ENCODE assay signal across 19 cellular contexts in the genomic region with DNA sequence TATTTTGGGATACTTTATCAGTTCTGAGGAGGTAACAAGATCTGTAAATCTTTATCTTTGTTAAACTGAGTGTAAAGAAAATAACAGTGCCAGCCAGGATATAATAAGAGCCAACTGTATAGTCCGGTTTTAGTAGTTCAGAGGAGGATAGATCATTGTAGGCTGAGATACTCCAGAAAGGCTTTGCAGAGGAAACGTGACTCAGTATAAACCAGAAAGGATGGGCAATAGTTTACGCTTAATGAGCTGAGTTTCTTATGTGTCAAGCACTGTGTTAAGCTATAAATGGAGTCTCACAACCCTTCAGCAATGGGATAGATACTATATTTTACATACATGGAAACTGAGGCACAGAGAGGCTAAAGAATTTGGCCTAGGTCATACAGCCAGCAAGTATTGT. TPM values are rescaled to one million over a fixed set of nuclear protein-coding genes. Genes with fewer than 3 reads are reported as not detected.
DNase-seq lines count a peak whose midpoint lies in the region; ATAC-seq and TF ChIP-seq lines count a peak whose summit lies in the region.
"Had no signal": no experiment of that assay in that cellular context is flagged by ENCODE, and none has a peak within 500 bp of the region (broad histone marks: within the 10 kb centered on the region; RNA-seq: fewer than 3 reads in every experiment).

No MANE protein-coding gene starts in this region.

- intact Hi-C loops in CD4-positive, alpha-beta T cell (cut with DNase I, micrococcal nuclease), result loop anchor here (5.0 to 10.0 kb wide), 2 partner anchors 175 to 232 kb away; a partner anchor contains a TSS
- intact Hi-C loops in Panc1 (cut with micrococcal nuclease; ENCODE audit: unreplicated experiment), result no loop called here
- intact Hi-C loops in prostate gland (cut with DNase I), result no loop called here
- intact Hi-C loops in esophagus squamous epithelium (cut with DNase I), result no loop called here

- H2AFZ ChIP-seq in ACC112 (ENCODE audit: low read length, unreplicated experiment), result no peak overlapping the region
- H2AFZ ChIP-seq: parathyroid adenoma, PC-9 had no signal

- TSS peak; percentile 49 for BruUV-seq in Panc1 (replicated peaks; lab: Mats Ljungman, UMichigan)

- peaks cover 36% of the 10 kb centered on the region for H3K79me2 ChIP-seq in ACC112 (ENCODE audit: control insufficient read depth, insufficient read depth, low read length, unreplicated experiment)

- H3K4me3 ChIP-seq in ACC112 (ENCODE audit: low read depth, low read length), result peak overlapping the region; percentile 23; the same call in 1 of the 2 replicates
- no peak overlapping the region for H3K4me3 ChIP-seq in Panc1 (ENCODE audit: low read depth in 2 of 2, low read length in 2 of 2)
- H3K4me3 ChIP-seq in prostate gland, result no peak overlapping the region
- no peak overlapping the region for H3K4me3 ChIP-seq in esophagus squamous epithelium
- H3K4me3 ChIP-seq: esophagus muscularis mucosa, PC-9 had no signal

- H3K27me3 ChIP-seq in ACC112 (ENCODE audit: insufficient read depth, low read length), result no peaks in the 10 kb centered on the region
- H3K27me3 ChIP-seq in CD4-positive, alpha-beta T cell (ENCODE audit: control insufficient read depth, insufficient read depth, low read length), result no peaks in the 10 kb centered on the region
- no peaks in the 10 kb centered on the region for H3K27me3 ChIP-seq in Panc1 (ENCODE audit: control insufficient read depth, insufficient read depth, low read length)
- no peaks in the 10 kb centered on the region for H3K27me3 ChIP-seq in prostate gland (replicated peaks; ENCODE audit: insufficient read depth)
- H3K27me3 ChIP-seq in esophagus squamous epithelium, result no peaks in the 10 kb centered on the region
- H3K27me3 ChIP-seq: esophagus muscularis mucosa had no signal

- peak overlapping the region; percentile 5 for H3K4me3 Mint-ChIP-seq in CD4-positive, alpha-beta T cell
- H3K4me3 Mint-ChIP-seq: WTC11 had no signal

- H3K36me3 Mint-ChIP-seq in CD4-positive, alpha-beta T cell (ENCODE audit: low read depth), result peaks cover 37% of the 10 kb centered on the region

- WGBS in prostate gland, result 75% methylated on average over 3 of the region's 3 CpGs
- 63 to 78% methylated on average over 3 of the region's 3 CpGs for WGBS in esophagus squamous epithelium, 2 donors

- H3K27ac Mint-ChIP-seq in CD4-positive, alpha-beta T cell, result no peak overlapping the region
- H3K27ac Mint-ChIP-seq: WTC11 had no signal

- POLR2A ChIA-PET in CD4-positive, alpha-beta T cell (lab: Charles Lee), result no interaction called here
- POLR2A ChIA-PET in Panc1 (lab: Charles Lee), result no interaction called here

- peaks cover 13% of the 10 kb centered on the region for H3K4me1 ChIP-seq in ACC112 (ENCODE audit: control insufficient read depth, insufficient read depth, low read length, unreplicated experiment)
- peaks cover 9% of the 10 kb centered on the region; the same call in 1 of the 2 replicates for H3K4me1 ChIP-seq in Panc1 (ENCODE audit: control insufficient read depth, insufficient read depth, low read length)
- H3K4me1 ChIP-seq in prostate gland (replicated peaks), result no peaks in the 10 kb centered on the region
- peaks cover 5 to 50% (median 18%) of the 10 kb centered on the region in 3 donors for H3K4me1 ChIP-seq in esophagus squamous epithelium
- H3K4me1 ChIP-seq: parathyroid adenoma had no signal

- CTCF ChIA-PET in CD4-positive, alpha-beta T cell (lab: Charles Lee), result interaction anchor here (1.5 kb wide), 1 partner anchor 176 kb away, joined by 3 read pairs; a partner anchor contains a TSS
- CTCF ChIA-PET in Panc1 (lab: Charles Lee), result no interaction called here

- no peak for ATAC-seq in CD4-positive, alpha-beta T cell (ENCODE audit: poor library complexity)
- ATAC-seq in Panc1 (no peak), GM18517 (IDR thresholded peaks at IDR 0.05; ENCODE audit: unreplicated experiment) (no peak)
- ATAC-seq: WTC11 had no signal

- no peak overlapping the region for H3K27ac ChIP-seq in ACC112 (ENCODE audit: low read depth, low read length)
- no peak overlapping the region for H3K27ac ChIP-seq in CD4-positive, alpha-beta T cell (ENCODE audit: low read depth, low read length)
- no peak overlapping the region for H3K27ac ChIP-seq in Panc1 (ENCODE audit: low read length)
- H3K27ac ChIP-seq in prostate gland, result no peak overlapping the region
- no peak overlapping the region for H3K27ac ChIP-seq in esophagus squamous epithelium
- H3K27ac ChIP-seq: esophagus muscularis mucosa, parathyroid adenoma, PC-9 had no signal

- H3K9me3 ChIP-seq in CD4-positive, alpha-beta T cell (ENCODE audit: control insufficient read depth, low read length), result no peaks in the 10 kb centered on the region
- no peaks in the 10 kb centered on the region for H3K9me3 ChIP-seq in Panc1 (ENCODE audit: control insufficient read depth, insufficient read depth, low read depth, low read length)
- H3K9me3 ChIP-seq in prostate gland, result no peaks in the 10 kb centered on the region
- no peaks in the 10 kb centered on the region for H3K9me3 ChIP-seq in esophagus squamous epithelium
- H3K9me3 ChIP-seq: esophagus muscularis mucosa had no signal

- in situ Hi-C loops in Panc1 (cut with HindIII; ENCODE audit: low pct_unique_long_range_greater_than_20kb, low sequenced_read_pairs), result no loop called here

- 0 out of 2 replicates have a peak, but pooled peaks cover 4% of the 10 kb centered on the region for H3K36me3 ChIP-seq in ACC112 (ENCODE audit: insufficient read depth, low read length)
- H3K36me3 ChIP-seq in Panc1 (ENCODE audit: control insufficient read depth, insufficient read depth, low read length), result peaks cover 3% of the 10 kb centered on the region; the same call in 1 of the 2 replicates
- H3K36me3 ChIP-seq in prostate gland, result no peaks in the 10 kb centered on the region
- H3K36me3 ChIP-seq in esophagus squamous epithelium, result peaks cover 0 to 12% (median 0%) of the 10 kb centered on the region in 3 donors

- no peak for DNase-seq in CD4-positive, alpha-beta T cell
- DNase-seq in Panc1 (ENCODE audit: low read depth, low spot score) (no peak), dermis blood vessel endothelial cell (peak; percentile 76), NCI-H2107 treated with DMSO at 0.1 percent for 48 hours (lab: John Stamatoyannopoulos, UW; ENCODE audit: unreplicated experiment) (no peak), prostate gland (ENCODE audit: low spot score) (no peak), esophagus squamous epithelium (lab: John Stamatoyannopoulos, UW) (no peak)
- DNase-seq: C1 segment of cervical spinal cord, DMS79, HCEC 1CT, kidney glomerular epithelial cell, NCI-H1436, NCI-H510A, PC-9, SW 1271 had no signal

- TF ChIP-seq POLR2A in prostate gland (IDR thresholded peaks at IDR 0.05) (no peak), esophagus squamous epithelium (IDR thresholded peaks at IDR 0.05) (no peak)

- H3K27me3 Mint-ChIP-seq in CD4-positive, alpha-beta T cell, result no peaks in the 10 kb centered on the region

- no peaks in the 10 kb centered on the region for H3K9me3 Mint-ChIP-seq in CD4-positive, alpha-beta T cell
- H3K9me3 Mint-ChIP-seq: WTC11 had no signal

- H3K4me1 Mint-ChIP-seq in CD4-positive, alpha-beta T cell (ENCODE audit: low read depth), result peaks cover 67% of the 10 kb centered on the region

- TF ChIP-seq CTCF in CD4-positive, alpha-beta T cell (IDR thresholded peaks at IDR 0.05), result no peak
- TF ChIP-seq CTCF in Panc1 (IDR thresholded peaks at IDR 0.05) (no peak), prostate gland (IDR thresholded peaks at IDR 0.05) (no peak), esophagus squamous epithelium (IDR thresholded peaks at IDR 0.05) (no peak)

RNA-seq across cellular contexts. Expression of a gene that starts 3.8 kb away (rescaled TPM):
- total RNA-seq in CD4-positive, alpha-beta T cell, result 1 to 10 TPM; 5.8 to 6.0 TPM
- 2.9 TPM for total RNA-seq in Panc1 (2021; ENCODE audit: unreplicated experiment)
- 1.6 TPM for polyA plus RNA-seq in Panc1 (2012; ENCODE audit: insufficient read length)
- 1.0 and 1.9 TPM in 2 replicates for total RNA-seq in dermis blood vessel endothelial cell
- total RNA-seq in prostate gland, result 1 to 10 TPM; 4.3 to 4.9 TPM
- 1 to 10 TPM in 3 of 4 donors, under 1 TPM in 1; 0.97 to 3.8 (median 1.7) TPM for total RNA-seq in esophagus squamous epithelium

Comparison
In these comparisons a context has a peak if more than half of its experiments do, and no peak if none do; other contexts are left out.
1. intact Hi-C loops: an anchor here in CD4-positive, alpha-beta T cell (5.0 to 10.0 kb wide); none called in Panc1, prostate gland and esophagus squamous epithelium.